27 cellular contexts compared by ENCODE assay signal in genomic region chr6:968791-969190, GRCh38.
"Had no signal": no experiment of that assay in that cellular context is flagged by ENCODE, and none has a peak within 500 bp of the region (broad histone marks: within the 10 kb centered on the region; RNA-seq: fewer than 3 reads in every experiment).

No MANE protein-coding gene starts in this region.

- H3K4me1 Mint-ChIP-seq: immature natural killer cell; naive thymus-derived CD4-positive, alpha-beta T cell; stimulated activated memory B cell treated with anti-CD40 and anti-IgM and Interleukin-4, amounts not matched to agents 10 μg/mL and 1 μg/mL and 100 μg/mL, for 72 hours; stimulated activated naive CD8-positive, alpha-beta T cell treated with anti-CD3 and anti-CD28 coated beads, Interleukin-15, amount 100 ng/mL, for 72 hours had no signal

- H3K4me3 ChIP-seq: heart left ventricle, left ventricle myocardium inferior, lung, mucosa of descending colon, pancreas, prostate gland, right lobe of liver, smooth muscle cell, transverse colon, upper lobe of left lung, vagina had no signal

- H3K4me3 Mint-ChIP-seq: immature natural killer cell; mesothelial cell of epicardium; naive thymus-derived CD4-positive, alpha-beta T cell; natural killer cell treated with Interleukin-12 subunit alpha and Interleukin-12 subunit beta and Interleukin-15 and Interleukin-18, amount 100 ng/mL, for 72 hours; stimulated activated memory B cell treated with anti-CD40 and anti-IgM and Interleukin-4, amounts not matched to agents 10 μg/mL and 1 μg/mL and 100 μg/mL, for 72 hours; stimulated activated naive CD8-positive, alpha-beta T cell treated with anti-CD3 and anti-CD28 coated beads, Interleukin-15, amount 100 ng/mL, for 72 hours had no signal

- ATAC-seq: heart left ventricle; left cardiac atrium; mucosa of descending colon; naive thymus-derived CD4-positive, alpha-beta T cell; natural killer cell treated with Interleukin-12 subunit alpha and Interleukin-12 subunit beta and Interleukin-15 and Interleukin-18, amount 100 ng/mL, for 72 hours; pancreas; right lobe of liver; stimulated activated memory B cell treated with anti-CD40 and anti-IgM and Interleukin-4, amounts not matched to agents 10 μg/mL and 1 μg/mL and 100 μg/mL, for 72 hours; stimulated activated naive CD8-positive, alpha-beta T cell treated with anti-CD3 and anti-CD28 coated beads, Interleukin-15, amount 100 ng/mL, for 72 hours had no signal

- DNase-seq: heart left ventricle; hypothalamus; immature natural killer cell; islet precursor cell; left cardiac atrium; left ventricle myocardium inferior; mesendoderm; mucosa of descending colon; naive thymus-derived CD4-positive, alpha-beta T cell; pancreas; right lobe of liver; stimulated activated CD4-positive, alpha-beta T cell treated with anti-CD3 and anti-CD28 coated beads, Interleukin-1b, Interleukin-23, amount 100 ng/mL, for 48 hours; stimulated activated CD4-positive, alpha-beta T cell treated with anti-CD3 and anti-CD28 coated beads, Interleukin-2, amount 100 ng/mL, for 48 hours; stimulated activated CD4-positive, alpha-beta T cell treated with anti-CD3 and anti-CD28 coated beads, Interleukin-4, amount 100 ng/mL, for 4 hours; stimulated activated CD8-positive, alpha-beta memory T cell treated with anti-CD3 and anti-CD28 coated beads, Interleukin-4, amount 100 ng/mL, for 48 hours; stimulated activated naive CD4-positive, alpha-beta T cell treated with Interleukin-2 at 50 U/mL for 16 hours; stimulated activated naive CD8-positive, alpha-beta T cell treated with anti-CD3 and anti-CD28 coated beads, Interleukin-15, amount 100 ng/mL, for 72 hours; substantia nigra; transverse colon; upper lobe of left lung had no signal

- H3K27ac Mint-ChIP-seq: immature natural killer cell; mesothelial cell of epicardium; naive thymus-derived CD4-positive, alpha-beta T cell; natural killer cell treated with Interleukin-12 subunit alpha and Interleukin-12 subunit beta and Interleukin-15 and Interleukin-18, amount 100 ng/mL, for 72 hours; stimulated activated memory B cell treated with anti-CD40 and anti-IgM and Interleukin-4, amounts not matched to agents 10 μg/mL and 1 μg/mL and 100 μg/mL, for 72 hours; stimulated activated naive CD8-positive, alpha-beta T cell treated with anti-CD3 and anti-CD28 coated beads, Interleukin-15, amount 100 ng/mL, for 72 hours had no signal

- H3K36me3 Mint-ChIP-seq: immature natural killer cell; mesothelial cell of epicardium; naive thymus-derived CD4-positive, alpha-beta T cell; natural killer cell treated with Interleukin-12 subunit alpha and Interleukin-12 subunit beta and Interleukin-15 and Interleukin-18, amount 100 ng/mL, for 72 hours; stimulated activated memory B cell treated with anti-CD40 and anti-IgM and Interleukin-4, amounts not matched to agents 10 μg/mL and 1 μg/mL and 100 μg/mL, for 72 hours had no signal

- H3K4me1 ChIP-seq: heart left ventricle, left ventricle myocardium inferior, pancreas, prostate gland, right lobe of liver, transverse colon, upper lobe of left lung, vagina had no signal

- H3K9me3 ChIP-seq: heart left ventricle, left ventricle myocardium inferior, mucosa of descending colon, pancreas, prostate gland, right lobe of liver, transverse colon, upper lobe of left lung, vagina had no signal

- H3K27me3 Mint-ChIP-seq: stimulated activated memory B cell treated with anti-CD40 and anti-IgM and Interleukin-4, amounts not matched to agents 10 μg/mL and 1 μg/mL and 100 μg/mL, for 72 hours had no signal

- H3K36me3 ChIP-seq: heart left ventricle, left ventricle myocardium inferior, pancreas, prostate gland, right lobe of liver, transverse colon, upper lobe of left lung, vagina had no signal

- H3K9me3 Mint-ChIP-seq: immature natural killer cell; natural killer cell treated with Interleukin-12 subunit alpha and Interleukin-12 subunit beta and Interleukin-15 and Interleukin-18, amount 100 ng/mL, for 72 hours; stimulated activated memory B cell treated with anti-CD40 and anti-IgM and Interleukin-4, amounts not matched to agents 10 μg/mL and 1 μg/mL and 100 μg/mL, for 72 hours; stimulated activated naive CD8-positive, alpha-beta T cell treated with anti-CD3 and anti-CD28 coated beads, Interleukin-15, amount 100 ng/mL, for 72 hours had no signal

- H3K27ac ChIP-seq: heart left ventricle, left ventricle myocardium inferior, pancreas, prostate gland, right lobe of liver, transverse colon, upper lobe of left lung, vagina had no signal

- H3K27me3 ChIP-seq: pancreas, right lobe of liver, transverse colon, upper lobe of left lung, vagina had no signal
